8 cellular contexts compared by ENCODE assay signal in the genomic region with DNA sequence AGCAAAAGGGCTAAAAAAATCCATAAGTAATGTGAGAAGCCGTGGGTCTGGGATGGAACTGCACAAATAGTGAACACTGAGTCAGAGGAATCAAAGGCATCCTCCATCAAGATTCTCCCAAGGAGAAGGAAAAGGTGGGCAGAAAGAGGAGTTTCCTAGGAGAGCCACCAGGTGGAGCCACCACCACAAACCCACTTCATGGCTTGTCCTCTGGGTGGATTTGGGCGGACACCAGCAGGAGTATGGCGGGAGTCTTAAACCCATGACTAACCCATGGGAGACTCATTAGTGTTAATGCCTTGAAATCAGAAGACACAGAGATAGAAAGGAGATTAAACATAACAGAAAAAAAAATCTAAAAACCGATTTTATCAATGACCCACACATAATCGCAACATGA.
DNase-seq lines count a peak whose midpoint lies in the region; ATAC-seq and TF ChIP-seq lines count a peak whose summit lies in the region.

No MANE protein-coding gene starts in this region.

- CTCF ChIA-PET in CD8-positive, alpha-beta memory T cell (lab: Charles Lee), result interaction anchor here (0.8 to 1.8 kb wide), 8 partner anchors 8 to 149 kb away, joined by 3 to 9 read pairs (median 6); no protein-coding TSS in a partner anchor
- CTCF ChIA-PET in HCT116 (lab: Charles Lee), result no interaction called here
- CTCF ChIA-PET in Panc1 (lab: Charles Lee), result interaction anchor here (1.3 kb wide), 1 partner anchor 149 kb away, joined by 3 read pairs; no protein-coding TSS in a partner anchor

- peaks cover 62% of the 10 kb centered on the region for H3K4me1 ChIP-seq in CD8-positive, alpha-beta memory T cell (ENCODE audit: insufficient read depth, low read length)
- no peaks in the 10 kb centered on the region for H3K4me1 ChIP-seq in HCT116 (ENCODE audit: control insufficient read depth in 1 of 2, insufficient read depth in 2 of 2, low read length in 2 of 2)
- H3K4me1 ChIP-seq in Panc1 (ENCODE audit: control insufficient read depth, insufficient read depth, low read length), result no peaks in the 10 kb centered on the region

- no peaks in the 10 kb centered on the region for H3K27me3 Mint-ChIP-seq in CD8-positive, alpha-beta memory T cell
- no peaks in the 10 kb centered on the region for H3K27me3 Mint-ChIP-seq in glutamatergic neuron (ENCODE audit: unreplicated experiment)

- no peaks in the 10 kb centered on the region for H4K20me1 ChIP-seq in HCT116 (ENCODE audit: insufficient read depth)

- H3K4me1 Mint-ChIP-seq in CD8-positive, alpha-beta memory T cell, result peaks cover 63 to 83% (median 77%) of the 10 kb centered on the region in 3 donors
- H3K4me1 Mint-ChIP-seq in glutamatergic neuron (ENCODE audit: low read depth, unreplicated experiment), result peaks cover 5% of the 10 kb centered on the region

- in situ Hi-C loops in Panc1 (cut with HindIII; ENCODE audit: low pct_unique_long_range_greater_than_20kb, low sequenced_read_pairs), result no loop called here

- H3K4me3 ChIP-seq in CD8-positive, alpha-beta memory T cell (ENCODE audit: low read length), result no peak overlapping the region
- H3K4me3 ChIP-seq in HCT116 (replicated peaks in 1 of 2; ENCODE audit: low read depth in 1 of 2, low read length in 2 of 2) (no peak overlapping the region), Panc1 (ENCODE audit: low read depth in 2 of 2, low read length in 2 of 2) (no peak overlapping the region), retinal pigment epithelial cell (ENCODE audit: low read length) (no peak overlapping the region)

- peak overlapping the region in 4 of 7 donors; percentile 8 to 77 (median 38) for H3K4me3 Mint-ChIP-seq in CD8-positive, alpha-beta memory T cell
- no peak overlapping the region for H3K4me3 Mint-ChIP-seq in glutamatergic neuron (ENCODE audit: unreplicated experiment)

- no peak overlapping the region for H3K4me2 ChIP-seq in HCT116 (ENCODE audit: low read length)

- no TSS peak for BruUV-seq in HCT116 (replicated peaks; lab: Mats Ljungman, UMichigan)
- no TSS peak for BruUV-seq in Panc1 (replicated peaks; lab: Mats Ljungman, UMichigan)

- no peaks in the 10 kb centered on the region for H3K9me2 ChIP-seq in HCT116 (ENCODE audit: insufficient read depth)

- TF ChIP-seq POLR2A in HCT116 (IDR thresholded peaks at IDR 0.05; ENCODE audit: borderline replicate concordance, extremely low read depth, insufficient read depth, insufficient read length), result no peak

- no peaks in the 10 kb centered on the region for H3K79me2 ChIP-seq in HCT116 (ENCODE audit: insufficient read depth, low read length)

- no peak overlapping the region for H2AFZ ChIP-seq in HCT116 (ENCODE audit: low read depth, low read length, poor library complexity, severe bottlenecking)

- H3K27ac ChIP-seq in CD8-positive, alpha-beta memory T cell (ENCODE audit: low read depth, low read length), result no peak overlapping the region
- H3K27ac ChIP-seq in HCT116 (ENCODE audit: low read depth, low read length) (no peak overlapping the region), Panc1 (ENCODE audit: low read length) (no peak overlapping the region)

- RAD21 ChIA-PET in HCT116 (lab: Charles Lee; ENCODE audit: low non-redundant PET in 1 of 2, low total read pairs in 2 of 2, uncharacterized antibody in 2 of 2, unreplicated experiment in 2 of 2), result no interaction called here

- H3K9me3 ChIP-seq in CD8-positive, alpha-beta memory T cell (ENCODE audit: low read length), result no peaks in the 10 kb centered on the region
- H3K9me3 ChIP-seq in HCT116 (ENCODE audit: control insufficient read depth in 1 of 2, insufficient read depth in 1 of 2, low read depth in 1 of 2, low read length in 2 of 2) (no peaks in the 10 kb centered on the region), Panc1 (ENCODE audit: control insufficient read depth, insufficient read depth, low read depth, low read length) (no peaks in the 10 kb centered on the region)

- intact Hi-C loops in HCT116 (cut with micrococcal nuclease) (loop anchor here (2.0 to 10.0 kb wide), 2 partner anchors 149 to 325 kb away; no protein-coding TSS in a partner anchor), Panc1 (cut with micrococcal nuclease; ENCODE audit: unreplicated experiment) (loop anchor here (2.0 kb wide), 1 partner anchor 149 kb away; no protein-coding TSS in a partner anchor)

- ATAC-seq in HCT116 (peak; percentile 88), Panc1 (peak; percentile 70; the same call in 1 of the 2 replicates), GM18517 (IDR thresholded peaks at IDR 0.05; ENCODE audit: unreplicated experiment) (no peak), HG03432 (IDR thresholded peaks at IDR 0.05; ENCODE audit: unreplicated experiment) (no peak)

- POLR2A ChIA-PET in CD8-positive, alpha-beta memory T cell (lab: Charles Lee), result no interaction called here
- POLR2A ChIA-PET in HCT116 (lab: Charles Lee), result no interaction called here
- POLR2A ChIA-PET in Panc1 (lab: Charles Lee), result no interaction called here

- H3K9ac ChIP-seq in HCT116 (ENCODE audit: low read length), result no peak overlapping the region

- no peaks in the 10 kb centered on the region for H3K27me3 ChIP-seq in CD8-positive, alpha-beta memory T cell (ENCODE audit: insufficient read depth, low read length, poor library complexity, severe bottlenecking)
- no peaks in the 10 kb centered on the region for H3K27me3 ChIP-seq in HCT116 (ENCODE audit: insufficient read depth, low read length)
- H3K27me3 ChIP-seq in Panc1 (ENCODE audit: control insufficient read depth, insufficient read depth, low read length), result no peaks in the 10 kb centered on the region

- TF ChIP-seq CTCF in HCT116 (IDR thresholded peaks at IDR 0.05 in 2 of 3, conservative IDR thresholded peaks at IDR 0.05 in 1 of 3; ENCODE audit: borderline replicate concordance in 1 of 3, insufficient read depth in 1 of 3, low read depth in 2 of 3, low read length in 2 of 3), result peak; percentile 62 to 65 (median 65)
- TF ChIP-seq CTCF in Panc1 (IDR thresholded peaks at IDR 0.05), result peak; percentile 79
- TF ChIP-seq CTCF in glutamatergic neuron (IDR thresholded peaks at IDR 0.05; ENCODE audit: partially characterized antibody, unreplicated experiment), result peak; percentile 70
- peak; percentile 74 for TF ChIP-seq CTCF in retinal pigment epithelial cell (conservative IDR thresholded peaks at IDR 0.05; ENCODE audit: low read depth, low read length)

- H3K9me3 Mint-ChIP-seq in CD8-positive, alpha-beta memory T cell, result no peaks in the 10 kb centered on the region
- no peaks in the 10 kb centered on the region for H3K9me3 Mint-ChIP-seq in glutamatergic neuron (ENCODE audit: unreplicated experiment)

- H3K36me3 ChIP-seq in CD8-positive, alpha-beta memory T cell (ENCODE audit: insufficient read depth, low read length), result no peaks in the 10 kb centered on the region
- H3K36me3 ChIP-seq in HCT116 (ENCODE audit: control insufficient read depth in 1 of 2, insufficient read depth in 2 of 2, low read length in 2 of 2), result no peaks in the 10 kb centered on the region; a peak in 1 of 4 replicates
- no peaks in the 10 kb centered on the region for H3K36me3 ChIP-seq in Panc1 (ENCODE audit: control insufficient read depth, insufficient read depth, low read length)

- DNase-seq in CD8-positive, alpha-beta memory T cell, result peak in 4 of 5 donors; percentile 28 to 57 (median 34)
- DNase-seq in HCT116 (ENCODE audit: low read depth, low spot score) (peak; percentile 32), Panc1 (ENCODE audit: low read depth, low spot score) (peak; percentile 28), glutamatergic neuron (peak; percentile 66), retinal pigment epithelial cell (ENCODE audit: low read depth) (no peak)
- DNase-seq in activated naive CD4-positive, alpha-beta T cell treated with anti-CD3 and anti-CD28 coated beads, Interleukin-2, amount 50 U/mL, for 16 hours, result peak; percentile 38

- peak overlapping the region in 7 of 8 donors; percentile 27 to 88 (median 82) for H3K27ac Mint-ChIP-seq in CD8-positive, alpha-beta memory T cell
- H3K27ac Mint-ChIP-seq in glutamatergic neuron (ENCODE audit: unreplicated experiment), result no peak overlapping the region

- peak; percentile 76 for TF ChIP-seq RAD21 in HCT116 (IDR thresholded peaks at IDR 0.05; ENCODE audit: low read depth)

- peaks cover 0 to 46% (median 1%) of the 10 kb centered on the region in 3 donors for H3K36me3 Mint-ChIP-seq in CD8-positive, alpha-beta memory T cell
- no peaks in the 10 kb centered on the region for H3K36me3 Mint-ChIP-seq in glutamatergic neuron (ENCODE audit: unreplicated experiment)

TF ChIP-seq in HCT116, 20 proteins besides CTCF, POLR2A, EP300 and RAD21:
- TF ChIP-seq, protein P1, sequence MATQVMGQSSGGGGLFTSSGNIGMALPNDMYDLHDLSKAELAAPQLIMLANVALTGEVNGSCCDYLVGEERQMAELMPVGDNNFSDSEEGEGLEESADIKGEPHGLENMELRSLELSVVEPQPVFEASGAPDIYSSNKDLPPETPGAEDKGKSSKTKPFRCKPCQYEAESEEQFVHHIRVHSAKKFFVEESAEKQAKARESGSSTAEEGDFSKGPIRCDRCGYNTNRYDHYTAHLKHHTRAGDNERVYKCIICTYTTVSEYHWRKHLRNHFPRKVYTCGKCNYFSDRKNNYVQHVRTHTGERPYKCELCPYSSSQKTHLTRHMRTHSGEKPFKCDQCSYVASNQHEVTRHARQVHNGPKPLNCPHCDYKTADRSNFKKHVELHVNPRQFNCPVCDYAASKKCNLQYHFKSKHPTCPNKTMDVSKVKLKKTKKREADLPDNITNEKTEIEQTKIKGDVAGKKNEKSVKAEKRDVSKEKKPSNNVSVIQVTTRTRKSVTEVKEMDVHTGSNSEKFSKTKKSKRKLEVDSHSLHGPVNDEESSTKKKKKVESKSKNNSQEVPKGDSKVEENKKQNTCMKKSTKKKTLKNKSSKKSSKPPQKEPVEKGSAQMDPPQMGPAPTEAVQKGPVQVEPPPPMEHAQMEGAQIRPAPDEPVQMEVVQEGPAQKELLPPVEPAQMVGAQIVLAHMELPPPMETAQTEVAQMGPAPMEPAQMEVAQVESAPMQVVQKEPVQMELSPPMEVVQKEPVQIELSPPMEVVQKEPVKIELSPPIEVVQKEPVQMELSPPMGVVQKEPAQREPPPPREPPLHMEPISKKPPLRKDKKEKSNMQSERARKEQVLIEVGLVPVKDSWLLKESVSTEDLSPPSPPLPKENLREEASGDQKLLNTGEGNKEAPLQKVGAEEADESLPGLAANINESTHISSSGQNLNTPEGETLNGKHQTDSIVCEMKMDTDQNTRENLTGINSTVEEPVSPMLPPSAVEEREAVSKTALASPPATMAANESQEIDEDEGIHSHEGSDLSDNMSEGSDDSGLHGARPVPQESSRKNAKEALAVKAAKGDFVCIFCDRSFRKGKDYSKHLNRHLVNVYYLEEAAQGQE (IDR thresholded peaks at IDR 0.05; ENCODE audit: low read depth), result no peak
- TF ChIP-seq, protein P2, sequence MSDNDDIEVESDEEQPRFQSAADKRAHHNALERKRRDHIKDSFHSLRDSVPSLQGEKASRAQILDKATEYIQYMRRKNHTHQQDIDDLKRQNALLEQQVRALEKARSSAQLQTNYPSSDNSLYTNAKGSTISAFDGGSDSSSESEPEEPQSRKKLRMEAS (IDR thresholded peaks at IDR 0.05), result peak; percentile 59; the same call in 1 of the 2 replicates
- no peak for TF ChIP-seq TCF7L2 (IDR thresholded peaks at IDR 0.05; ENCODE audit: borderline replicate concordance, extremely low read depth, insufficient read depth, insufficient read length)
- TF ChIP-seq ELF1 (IDR thresholded peaks at IDR 0.05; ENCODE audit: borderline replicate concordance, low read depth), result no peak
- no peak for TF ChIP-seq EGR1 (IDR thresholded peaks at IDR 0.05; ENCODE audit: low read depth)
- TF ChIP-seq FOSL1 (IDR thresholded peaks at IDR 0.05; ENCODE audit: low read depth), result no peak

Comparison
In these comparisons a context has a peak if more than half of its experiments do, and no peak if none do; other contexts are left out.
1. ATAC-seq: peak in HCT116 (single experiment) and Panc1 (single experiment); none in GM18517 (single experiment) and HG03432 (single experiment).
2. Peak in every context shown above with its lines, with median percentiles within 50 percentile points of each other: CTCF ChIP-seq.